3 cellular contexts compared by ENCODE assay signal in the genomic region with DNA sequence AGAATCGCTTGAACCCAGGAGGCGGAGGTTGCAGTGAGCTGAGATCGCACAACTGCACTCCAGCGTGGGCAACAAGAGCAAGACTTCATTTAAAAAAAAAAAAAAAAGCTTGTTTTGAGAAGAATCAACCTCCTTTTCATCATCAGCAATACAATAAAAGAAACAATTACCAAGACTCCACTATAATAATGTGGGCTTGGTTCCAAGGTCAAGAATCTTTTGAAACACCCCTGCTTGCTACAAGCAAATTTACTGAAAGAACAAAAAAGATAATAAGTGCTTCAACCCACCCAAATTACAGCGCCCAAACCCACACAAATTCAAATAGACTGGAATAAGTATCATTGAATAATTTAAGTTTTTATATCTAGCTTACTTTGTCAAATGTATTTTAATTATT.
"Had no signal": no experiment of that assay in that cellular context is flagged by ENCODE, and none has a peak within 500 bp of the region (broad histone marks: within the 10 kb centered on the region; RNA-seq: fewer than 3 reads in every experiment).

No MANE protein-coding gene starts in this region.

- DNase-seq: H9, HCEC 1CT, IMR-90 had no signal
